1 cellular context compared by ENCODE assay signal in the genomic region with DNA sequence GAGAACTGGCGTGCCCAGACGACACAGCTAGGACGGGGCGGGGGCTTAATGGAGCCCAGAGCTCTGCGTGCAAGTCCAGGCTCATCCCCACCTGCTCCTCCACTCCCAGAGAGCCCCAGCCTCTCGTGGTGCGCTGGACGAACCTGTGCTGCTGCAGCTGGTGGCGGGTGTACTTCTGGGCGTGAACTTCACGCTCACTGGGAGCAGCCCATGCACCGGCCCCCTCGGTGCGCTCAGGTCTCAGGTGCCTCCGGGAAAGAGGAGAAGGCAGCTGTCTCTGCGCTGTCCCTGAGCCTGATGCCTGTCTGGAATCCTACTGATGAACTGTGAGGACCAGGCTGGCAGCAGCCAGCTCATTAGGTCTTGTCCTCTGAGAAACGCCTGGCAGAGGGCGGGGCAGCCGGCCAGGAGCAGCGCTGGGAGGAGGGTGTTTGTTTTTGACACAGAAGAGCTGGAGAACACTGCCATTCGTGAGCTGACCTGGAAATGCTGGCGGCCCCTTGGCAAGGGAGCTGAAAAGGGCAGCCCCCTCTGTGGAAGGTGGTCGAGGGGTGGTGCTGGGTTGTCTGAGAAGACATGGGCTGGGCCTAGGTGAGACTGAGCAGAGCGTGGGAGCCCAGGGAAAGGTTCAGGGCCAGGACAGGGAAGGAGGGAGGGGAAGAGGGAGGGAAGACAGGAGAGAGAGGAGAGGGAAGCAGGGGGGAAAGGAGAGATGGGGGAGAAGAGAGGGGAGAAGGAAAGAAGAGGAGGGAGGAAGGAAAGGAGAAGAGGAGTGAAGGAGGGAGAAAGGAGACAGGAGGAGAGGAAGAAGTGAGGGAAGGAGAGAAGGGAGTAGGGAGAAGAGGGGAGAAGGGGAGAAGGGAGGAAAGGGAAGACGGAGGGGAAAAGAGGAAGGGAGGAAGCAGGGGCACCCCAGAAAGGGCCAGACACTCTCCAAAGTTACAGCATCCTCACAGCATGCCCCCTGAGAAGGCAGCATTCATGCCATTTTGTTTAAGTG.
A peak's percentile ranks its signal among the peaks of the same experiment; 100 is the strongest.
TF ChIP-seq lines count a peak whose summit lies in the region.

No MANE protein-coding gene starts in this region.

TF ChIP-seq in HepG2, 621 proteins besides CTCF, POLR2A, EP300 and RAD21 (continued from another document):
- TF ChIP-seq, protein P1, sequence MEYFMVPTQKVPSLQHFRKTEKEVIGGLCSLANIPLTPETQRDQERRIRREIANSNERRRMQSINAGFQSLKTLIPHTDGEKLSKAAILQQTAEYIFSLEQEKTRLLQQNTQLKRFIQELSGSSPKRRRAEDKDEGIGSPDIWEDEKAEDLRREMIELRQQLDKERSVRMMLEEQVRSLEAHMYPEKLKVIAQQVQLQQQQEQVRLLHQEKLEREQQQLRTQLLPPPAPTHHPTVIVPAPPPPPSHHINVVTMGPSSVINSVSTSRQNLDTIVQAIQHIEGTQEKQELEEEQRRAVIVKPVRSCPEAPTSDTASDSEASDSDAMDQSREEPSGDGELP (IDR thresholded peaks at IDR 0.05; ENCODE audit: borderline replicate concordance, low read depth): peak; percentile 66
- no peak for TF ChIP-seq MBNL3 (CRISPR knock-in tag; conservative IDR thresholded peaks at IDR 0.05)
- TF ChIP-seq MAZ (IDR thresholded peaks at IDR 0.05; ENCODE audit: borderline replicate concordance, low read depth, low read length): no peak
- TF ChIP-seq MAZ (CRISPR knock-in tag; IDR thresholded peaks at IDR 0.05; ENCODE audit: low read depth): no peak
- peak; percentile 42; the same call in 1 of the 2 replicates for TF ChIP-seq ZNF614 (CRISPR knock-in tag; IDR thresholded peaks at IDR 0.05; ENCODE audit: borderline replicate concordance)
- TF ChIP-seq SP1 (IDR thresholded peaks at IDR 0.05): no peak
- no peak for TF ChIP-seq SP1 (CRISPR knock-in tag; IDR thresholded peaks at IDR 0.05)
- peak; percentile 77; the same call in 1 of the 2 replicates for TF ChIP-seq ZBTB8A (CRISPR knock-in tag; IDR thresholded peaks at IDR 0.05; ENCODE audit: borderline replicate concordance, low read depth)
